ENCODE assay signal across 11 cellular contexts in the genomic region with DNA sequence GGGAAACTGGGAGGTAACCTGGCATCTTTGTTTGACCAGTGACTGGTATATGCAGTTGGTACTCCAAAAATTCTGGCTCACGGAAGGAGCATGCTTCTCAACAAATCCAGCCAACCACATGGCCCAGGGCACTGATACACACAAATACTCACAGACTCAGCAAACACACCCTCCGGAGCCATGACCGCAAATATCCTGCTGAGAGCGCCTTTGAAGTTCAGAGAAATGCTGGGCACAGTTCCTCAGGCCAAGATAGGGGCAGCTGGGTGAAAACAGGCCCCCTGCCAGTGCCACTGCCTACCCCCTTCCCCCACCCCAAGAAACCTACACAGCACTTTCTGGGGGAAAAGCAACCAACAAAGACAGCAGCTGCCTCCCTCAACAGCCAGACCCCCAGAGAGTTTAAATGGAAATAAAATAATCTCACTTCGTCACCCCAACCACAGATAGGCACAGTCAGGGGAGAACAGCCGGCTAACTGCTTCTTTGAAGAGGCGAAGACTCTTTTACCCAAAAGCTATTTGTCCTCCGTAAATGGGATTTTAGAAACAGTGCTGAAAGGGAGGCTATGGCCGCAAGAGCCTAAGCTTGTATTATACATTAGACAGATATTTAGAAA.
DNase-seq lines count a peak whose midpoint lies in the region; ATAC-seq, FAIRE-seq and TF ChIP-seq lines count a peak whose summit lies in the region.
"Had no signal": no experiment of that assay in that cellular context is flagged by ENCODE, and none has a peak within 500 bp of the region (broad histone marks: within the 10 kb centered on the region; RNA-seq: fewer than 3 reads in every experiment).

No MANE protein-coding gene starts in this region.

- intact Hi-C loops in esophagus squamous epithelium (cut with DNase I), result no loop called here

- no peaks in the 10 kb centered on the region for H3K9me3 Mint-ChIP-seq in activated naive CD8-positive, alpha-beta T cell (ENCODE audit: low read depth)
- H3K9me3 Mint-ChIP-seq in activated naive CD8-positive, alpha-beta T cell treated with anti-CD3 and anti-CD28 coated beads for 36 hours, result no peaks in the 10 kb centered on the region
- no peaks in the 10 kb centered on the region for H3K9me3 Mint-ChIP-seq in stimulated activated naive CD8-positive, alpha-beta T cell treated with anti-CD3 and anti-CD28 coated beads, Interleukin-15, amount 100 ng/mL, for 72 hours
- no peaks in the 10 kb centered on the region; the same call in 2 of the 3 replicates for H3K9me3 Mint-ChIP-seq in GM23338
- H3K9me3 Mint-ChIP-seq: T-cell had no signal

- H3K27ac ChIP-seq in esophagus squamous epithelium, result peak overlapping the region in 1 of 4 donors; percentile 38
- no peak overlapping the region for H3K27ac ChIP-seq in GM23338 (ENCODE audit: low read depth)

- no peak for TF ChIP-seq POLR2A in esophagus squamous epithelium (IDR thresholded peaks at IDR 0.05)

- H2AFZ ChIP-seq in GM23338, result no peak overlapping the region

- H3K27me3 Mint-ChIP-seq in activated naive CD8-positive, alpha-beta T cell, result no peaks in the 10 kb centered on the region
- no peaks in the 10 kb centered on the region for H3K27me3 Mint-ChIP-seq in activated naive CD8-positive, alpha-beta T cell treated with anti-CD3 and anti-CD28 coated beads for 36 hours
- H3K27me3 Mint-ChIP-seq in stimulated activated naive CD8-positive, alpha-beta T cell treated with anti-CD3 and anti-CD28 coated beads, Interleukin-15, amount 100 ng/mL, for 72 hours, result peaks cover 8% of the 10 kb centered on the region
- H3K27me3 Mint-ChIP-seq in GM23338 (ENCODE audit: insufficient read depth, low read depth, poor library complexity), result peaks cover 4% of the 10 kb centered on the region

- DNase-seq in activated naive CD8-positive, alpha-beta T cell treated with anti-CD3 and anti-CD28 coated beads for 36 hours, result no peak
- DNase-seq in NCI-H510A (lab: John Stamatoyannopoulos, UW), result peak; percentile 46
- peak; percentile 73 for DNase-seq in bronchial epithelial cell (ENCODE audit: low read depth)
- DNase-seq in stimulated activated naive CD8-positive, alpha-beta T cell treated with anti-CD3 and anti-CD28 coated beads, Interleukin-15, amount 100 ng/mL, for 72 hours, result no peak
- DNase-seq in esophagus squamous epithelium (lab: John Stamatoyannopoulos, UW), result no peak
- no peak for DNase-seq in GM23338 (ENCODE audit: low spot score)
- DNase-seq in hippocampal formation (lab: John Stamatoyannopoulos, UW), result no peak
- DNase-seq: Kasumi-1, T-cell had no signal

- no peak overlapping the region for H3K4me2 ChIP-seq in GM23338

- H3K79me2 ChIP-seq in GM23338 (replicated peaks; ENCODE audit: insufficient read depth), result no peaks in the 10 kb centered on the region

- peaks cover 10% of the 10 kb centered on the region for H3K4me1 Mint-ChIP-seq in activated naive CD8-positive, alpha-beta T cell (ENCODE audit: low read depth)
- H3K4me1 Mint-ChIP-seq in activated naive CD8-positive, alpha-beta T cell treated with anti-CD3 and anti-CD28 coated beads for 36 hours, result peaks cover 13% of the 10 kb centered on the region
- H3K4me1 Mint-ChIP-seq in stimulated activated naive CD8-positive, alpha-beta T cell treated with anti-CD3 and anti-CD28 coated beads, Interleukin-15, amount 100 ng/mL, for 72 hours, result peaks cover 32% of the 10 kb centered on the region
- H3K4me1 Mint-ChIP-seq in GM23338, result no peaks in the 10 kb centered on the region

- H3K36me3 Mint-ChIP-seq in activated naive CD8-positive, alpha-beta T cell, result no peaks in the 10 kb centered on the region
- no peaks in the 10 kb centered on the region for H3K36me3 Mint-ChIP-seq in activated naive CD8-positive, alpha-beta T cell treated with anti-CD3 and anti-CD28 coated beads for 36 hours
- no peaks in the 10 kb centered on the region for H3K36me3 Mint-ChIP-seq in GM23338 (ENCODE audit: low read depth)
- H3K36me3 Mint-ChIP-seq: T-cell had no signal

- no peaks in the 10 kb centered on the region for H3K36me3 ChIP-seq in bronchial epithelial cell (ENCODE audit: control insufficient read depth, insufficient read depth, low read length)
- no peaks in the 10 kb centered on the region for H3K36me3 ChIP-seq in esophagus squamous epithelium
- H3K36me3 ChIP-seq in GM23338 (ENCODE audit: insufficient read depth), result no peaks in the 10 kb centered on the region

- peak; percentile 73 for ATAC-seq in stimulated activated naive CD8-positive, alpha-beta T cell treated with anti-CD3 and anti-CD28 coated beads, Interleukin-15, amount 100 ng/mL, for 72 hours
- ATAC-seq in GM23338, result no peak
- ATAC-seq: HCT116 had no signal

- 58 to 65% methylated on average over 6 to 9 of the region's 9 CpGs for WGBS in esophagus squamous epithelium, 2 donors

- no peak for FAIRE-seq in bronchial epithelial cell (lab: Jason Lieb, UNC)

- H3K9me2 ChIP-seq in GM23338 (ENCODE audit: insufficient read depth), result no peaks in the 10 kb centered on the region

- TF ChIP-seq CTCF in bronchial epithelial cell (IDR thresholded peaks at IDR 0.05; ENCODE audit: insufficient read depth, low read length, severe bottlenecking), result no peak
- no peak for TF ChIP-seq CTCF in esophagus squamous epithelium (IDR thresholded peaks at IDR 0.05)
- no peak for TF ChIP-seq CTCF in GM23338 (conservative IDR thresholded peaks at IDR 0.05; ENCODE audit: low read depth in 2 of 2)

- H3K4me3 Mint-ChIP-seq in activated naive CD8-positive, alpha-beta T cell, result no peak overlapping the region
- H3K4me3 Mint-ChIP-seq in activated naive CD8-positive, alpha-beta T cell treated with anti-CD3 and anti-CD28 coated beads for 36 hours, result no peak overlapping the region
- peak overlapping the region in 1 of 2 donors; percentile 59 for H3K4me3 Mint-ChIP-seq in stimulated activated naive CD8-positive, alpha-beta T cell treated with anti-CD3 and anti-CD28 coated beads, Interleukin-15, amount 100 ng/mL, for 72 hours
- H3K4me3 Mint-ChIP-seq in GM23338, result no peak overlapping the region
- H3K4me3 Mint-ChIP-seq: T-cell had no signal

- no peaks in the 10 kb centered on the region for H3F3A ChIP-seq in GM23338 (replicated peaks; ENCODE audit: low read depth)

- H3K27ac Mint-ChIP-seq in activated naive CD8-positive, alpha-beta T cell, result peak overlapping the region; percentile 42
- H3K27ac Mint-ChIP-seq in activated naive CD8-positive, alpha-beta T cell treated with anti-CD3 and anti-CD28 coated beads for 36 hours, result no peak overlapping the region
- peak overlapping the region; percentile 17 to 97 for H3K27ac Mint-ChIP-seq in stimulated activated naive CD8-positive, alpha-beta T cell treated with anti-CD3 and anti-CD28 coated beads, Interleukin-15, amount 100 ng/mL, for 72 hours
- no peak overlapping the region; the same call in 1 of the 2 replicates for H3K27ac Mint-ChIP-seq in GM23338
- H3K27ac Mint-ChIP-seq: T-cell had no signal

- H4K20me1 ChIP-seq in GM23338 (replicated peaks; ENCODE audit: insufficient read depth), result no peaks in the 10 kb centered on the region

- no peak overlapping the region for H3K4me3 ChIP-seq in bronchial epithelial cell (ENCODE audit: low read depth, low read length)
- no peak overlapping the region for H3K4me3 ChIP-seq in esophagus squamous epithelium
- H3K4me3 ChIP-seq in GM23338, result no peak overlapping the region

- H3K27me3 ChIP-seq in bronchial epithelial cell (ENCODE audit: control insufficient read depth, insufficient read depth, low read length) (peaks cover 13% of the 10 kb centered on the region), esophagus squamous epithelium (peaks cover 0 to 22% (median 0%) of the 10 kb centered on the region in 4 donors), GM23338 (ENCODE audit: insufficient read depth) (no peaks in the 10 kb centered on the region)

- H3K9me3 ChIP-seq in esophagus squamous epithelium, result no peaks in the 10 kb centered on the region

- H3K4me1 ChIP-seq in esophagus squamous epithelium (peaks cover 13 to 61% (median 15%) of the 10 kb centered on the region in 3 donors), GM23338 (ENCODE audit: insufficient read depth) (no peaks in the 10 kb centered on the region)

TF ChIP-seq in GM23338, 12 proteins besides CTCF, POLR2A, EP300 and RAD21:
- no peak for TF ChIP-seq JUNB (IDR thresholded peaks at IDR 0.05; ENCODE audit: unreplicated experiment)

Comparison
In these comparisons a context has a peak if more than half of its experiments do, and no peak if none do; other contexts are left out.
1. H3K27ac Mint-ChIP-seq: peak in activated naive CD8-positive, alpha-beta T cell (single experiment) and stimulated activated naive CD8-positive, alpha-beta T cell treated with anti-CD3 and anti-CD28 coated beads, Interleukin-15, amount 100 ng/mL, for 72 hours (2 of 2); none in activated naive CD8-positive, alpha-beta T cell treated with anti-CD3 and anti-CD28 coated beads for 36 hours (single experiment) and GM23338 (single experiment).
2. DNase-seq: peak in NCI-H510A (single experiment) and bronchial epithelial cell (single experiment); none in activated naive CD8-positive, alpha-beta T cell treated with anti-CD3 and anti-CD28 coated beads for 36 hours (single experiment), stimulated activated naive CD8-positive, alpha-beta T cell treated with anti-CD3 and anti-CD28 coated beads, Interleukin-15, amount 100 ng/mL, for 72 hours (0 of 2), esophagus squamous epithelium (single experiment), GM23338 (single experiment) and hippocampal formation (0 of 2).